ENCODE assay signal across 21 cellular contexts in the genomic region with DNA sequence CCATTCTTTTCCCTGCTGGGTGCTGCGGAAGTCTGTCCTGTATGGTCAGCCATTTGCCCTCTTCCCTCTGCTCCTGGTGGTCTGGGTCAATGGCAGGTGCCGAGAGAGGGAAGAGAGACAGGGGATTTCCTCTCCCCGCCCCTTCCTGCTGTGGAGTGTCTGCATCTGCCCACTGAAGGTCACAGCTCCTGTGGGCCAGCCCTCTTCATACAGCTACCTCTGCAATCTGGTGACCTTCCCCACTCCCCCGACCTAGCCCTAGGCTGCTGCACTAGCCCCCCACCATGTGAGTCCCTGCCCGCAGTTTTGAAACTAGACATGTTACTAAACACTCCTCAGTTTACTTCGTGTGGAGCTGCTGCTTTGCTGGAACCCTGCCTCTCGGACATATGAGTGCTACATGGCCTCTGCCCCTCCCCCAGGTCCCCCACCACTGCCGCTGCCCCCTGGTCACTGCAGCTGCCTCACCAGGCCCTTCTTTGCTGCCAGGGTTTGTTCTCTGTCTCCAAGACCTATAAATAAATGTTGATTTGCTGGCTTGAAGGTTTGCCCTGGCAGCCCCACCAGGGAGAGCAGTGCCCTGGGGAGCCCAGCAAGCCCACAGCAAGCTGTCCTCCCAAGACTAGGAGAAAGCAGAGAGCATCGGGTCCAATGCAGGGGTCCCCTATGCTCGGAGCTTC.
A peak's percentile ranks its signal among the peaks of the same experiment; 100 is the strongest.
DNase-seq lines count a peak whose midpoint lies in the region; ATAC-seq and TF ChIP-seq lines count a peak whose summit lies in the region.
"Had no signal": no experiment of that assay in that cellular context is flagged by ENCODE, and none has a peak within 500 bp of the region (broad histone marks: within the 10 kb centered on the region; RNA-seq: fewer than 3 reads in every experiment).

No MANE protein-coding gene starts in this region.

- H3K9me3 Mint-ChIP-seq in activated naive CD8-positive, alpha-beta T cell treated with anti-CD3 and anti-CD28 coated beads, Interleukin-2, amount 50 U/mL, for 24 hours = no peaks in the 10 kb centered on the region
- no peaks in the 10 kb centered on the region for H3K9me3 Mint-ChIP-seq in activated naive CD8-positive, alpha-beta T cell treated with anti-CD3 and anti-CD28 coated beads for 36 hours
- H3K9me3 Mint-ChIP-seq in naive B cell = no peaks in the 10 kb centered on the region
- H3K9me3 Mint-ChIP-seq: CD4-positive, CD25-positive, alpha-beta regulatory T cell; GM23338 had no signal

- H3K4me1 ChIP-seq in tibial artery = peaks cover 0 to 32% (median 25%) of the 10 kb centered on the region in 4 donors
- H3K4me1 ChIP-seq: SJSA1, upper lobe of right lung had no signal

- H3K36me3 ChIP-seq in tibial artery = no peaks in the 10 kb centered on the region
- H3K36me3 ChIP-seq: brain microvascular endothelial cell, ovary, SJSA1, upper lobe of right lung had no signal

- no peaks in the 10 kb centered on the region for H3K27me3 ChIP-seq in tibial artery
- H3K27me3 ChIP-seq: brain microvascular endothelial cell, hepatocyte, ovary, SJSA1, upper lobe of right lung had no signal

- no peaks in the 10 kb centered on the region for H3K36me3 Mint-ChIP-seq in activated naive CD8-positive, alpha-beta T cell treated with anti-CD3 and anti-CD28 coated beads, Interleukin-2, amount 50 U/mL, for 24 hours (ENCODE audit: low read depth)
- H3K36me3 Mint-ChIP-seq in activated naive CD8-positive, alpha-beta T cell treated with anti-CD3 and anti-CD28 coated beads for 36 hours = no peaks in the 10 kb centered on the region
- H3K36me3 Mint-ChIP-seq in naive B cell = peaks cover 0 to 8% of the 10 kb centered on the region in 2 donors
- H3K36me3 Mint-ChIP-seq: CD4-positive, CD25-positive, alpha-beta regulatory T cell had no signal

- H3K4me3 Mint-ChIP-seq in activated naive CD8-positive, alpha-beta T cell treated with anti-CD3 and anti-CD28 coated beads, Interleukin-2, amount 50 U/mL, for 24 hours = no peak overlapping the region
- H3K4me3 Mint-ChIP-seq in activated naive CD8-positive, alpha-beta T cell treated with anti-CD3 and anti-CD28 coated beads for 36 hours = no peak overlapping the region
- peak overlapping the region in 5 of 8 donors; percentile 3 to 66 (median 36) for H3K4me3 Mint-ChIP-seq in naive B cell
- H3K4me3 Mint-ChIP-seq: activated CD4-positive, alpha-beta T cell treated with anti-CD3 and anti-CD28 coated beads for 36 hours; CD4-positive, CD25-positive, alpha-beta regulatory T cell; GM23338 had no signal

- no peaks in the 10 kb centered on the region for H3K9me3 ChIP-seq in tibial artery
- H3K9me3 ChIP-seq: ovary, SJSA1, upper lobe of right lung had no signal

- no peaks in the 10 kb centered on the region for H3K27me3 Mint-ChIP-seq in activated naive CD8-positive, alpha-beta T cell treated with anti-CD3 and anti-CD28 coated beads, Interleukin-2, amount 50 U/mL, for 24 hours
- no peaks in the 10 kb centered on the region for H3K27me3 Mint-ChIP-seq in activated naive CD8-positive, alpha-beta T cell treated with anti-CD3 and anti-CD28 coated beads for 36 hours
- H3K27me3 Mint-ChIP-seq in naive B cell = no peaks in the 10 kb centered on the region
- H3K27me3 Mint-ChIP-seq: activated CD4-positive, alpha-beta T cell treated with anti-CD3 and anti-CD28 coated beads for 36 hours had no signal

- H3K4me1 Mint-ChIP-seq in activated naive CD8-positive, alpha-beta T cell treated with anti-CD3 and anti-CD28 coated beads, Interleukin-2, amount 50 U/mL, for 24 hours = peaks cover 4% of the 10 kb centered on the region
- peaks cover 1% of the 10 kb centered on the region for H3K4me1 Mint-ChIP-seq in activated naive CD8-positive, alpha-beta T cell treated with anti-CD3 and anti-CD28 coated beads for 36 hours
- H3K4me1 Mint-ChIP-seq in naive B cell = peaks cover 60 to 62% (median 61%) of the 10 kb centered on the region in 3 donors
- H3K4me1 Mint-ChIP-seq: activated CD4-positive, alpha-beta T cell treated with anti-CD3 and anti-CD28 coated beads for 36 hours had no signal

- DNase-seq in activated naive CD8-positive, alpha-beta T cell treated with anti-CD3 and anti-CD28 coated beads, Interleukin-2, amount 50 U/mL, for 24 hours = no peak
- no peak for DNase-seq in activated naive CD8-positive, alpha-beta T cell treated with anti-CD3 and anti-CD28 coated beads for 36 hours
- DNase-seq in Right ventricle myocardium superior (peak; percentile 56), naive B cell (no peak), tibial artery (peak in 1 of 2 donors; percentile 78), NOMO-1 treated with DMSO at 0.1 percent for 48 hours (lab: John Stamatoyannopoulos, UW; ENCODE audit: unreplicated experiment) (no peak), NCI-H524 (lab: John Stamatoyannopoulos, UW) (no peak), left lobe of liver (ENCODE audit: low spot score) (no peak)
- DNase-seq: activated CD4-positive, alpha-beta T cell treated with anti-CD3 and anti-CD28 coated beads for 36 hours; activated naive CD4-positive, alpha-beta T cell treated with Interleukin-2 at 50 U/mL for 16 hours; brain microvascular endothelial cell; CD4-positive, CD25-positive, alpha-beta regulatory T cell; kidney; NCI-H2029 treated with DMSO at 0.1 percent for 48 hours; ovary; small intestine; stimulated activated CD4-positive, alpha-beta T cell treated with anti-CD3 and anti-CD28 coated beads, Interleukin-4, amount 100 ng/mL, for 4 hours; upper lobe of right lung had no signal

- H3K27ac Mint-ChIP-seq in activated naive CD8-positive, alpha-beta T cell treated with anti-CD3 and anti-CD28 coated beads, Interleukin-2, amount 50 U/mL, for 24 hours = peak overlapping the region; percentile 50
- no peak overlapping the region for H3K27ac Mint-ChIP-seq in activated naive CD8-positive, alpha-beta T cell treated with anti-CD3 and anti-CD28 coated beads for 36 hours
- H3K27ac Mint-ChIP-seq in naive B cell = peak overlapping the region; percentile 22 to 93 (median 68)
- H3K27ac Mint-ChIP-seq: activated CD4-positive, alpha-beta T cell treated with anti-CD3 and anti-CD28 coated beads for 36 hours; GM23338 had no signal

- intact Hi-C loops in Right ventricle myocardium superior (cut with DNase I) (no loop called here), tibial artery (cut with DNase I; ENCODE audit: low total_unique reads) (no loop called here)

- H3K27ac ChIP-seq in tibial artery = peak overlapping the region; percentile 73 to 84
- H3K27ac ChIP-seq: brain microvascular endothelial cell, hepatocyte, SJSA1, upper lobe of right lung had no signal

- no peak for ATAC-seq in activated naive CD8-positive, alpha-beta T cell treated with anti-CD3 and anti-CD28 coated beads, Interleukin-2, amount 50 U/mL, for 24 hours
- ATAC-seq in Right ventricle myocardium superior (ENCODE audit: poor library complexity) (peak; percentile 76), naive B cell (ENCODE audit: low read depth in 2 of 2) (no peak), left lobe of liver (no peak)
- ATAC-seq: activated CD4-positive, alpha-beta T cell treated with anti-CD3 and anti-CD28 coated beads for 36 hours; upper lobe of right lung had no signal

- no peak for TF ChIP-seq CTCF in tibial artery (IDR thresholded peaks at IDR 0.05)

- no peak overlapping the region for H3K4me3 ChIP-seq in tibial artery
- H3K4me3 ChIP-seq: GM23338, hepatocyte, ovary, SJSA1, upper lobe of right lung had no signal

Comparison
In these comparisons a context has a peak if more than half of its experiments do, and no peak if none do; other contexts are left out.
1. H3K4me3 Mint-ChIP-seq: peak in naive B cell (5 of 8); none in activated naive CD8-positive, alpha-beta T cell treated with anti-CD3 and anti-CD28 coated beads, Interleukin-2, amount 50 U/mL, for 24 hours (single experiment) and activated naive CD8-positive, alpha-beta T cell treated with anti-CD3 and anti-CD28 coated beads for 36 hours (single experiment).